In genomic region chr14:100675664-100676063, GRCh38 we compare ENCODE assay signal across 16 cellular contexts. TPM values are rescaled to one million over a fixed set of nuclear protein-coding genes. Genes with fewer than 3 reads are reported as not detected.
DNase-seq lines count a peak whose midpoint lies in the region; ATAC-seq and TF ChIP-seq lines count a peak whose summit lies in the region.
"Had no signal": no experiment of that assay in that cellular context is flagged by ENCODE, and none has a peak within 500 bp of the region (broad histone marks: within the 10 kb centered on the region; RNA-seq: fewer than 3 reads in every experiment).

No MANE protein-coding gene starts in this region.

- TF ChIP-seq CTCF in IMR-90 (conservative IDR thresholded peaks at IDR 0.05; ENCODE audit: low read depth, low read length) (no peak), astrocyte of the spinal cord (IDR thresholded peaks at IDR 0.05; ENCODE audit: low read depth, low read length) (no peak), smooth muscle cell (IDR thresholded peaks at IDR 0.05; ENCODE audit: borderline replicate concordance, insufficient read depth, poor library complexity, severe bottlenecking) (no peak)

- no peaks in the 10 kb centered on the region for H3K36me3 ChIP-seq in IMR-90 (ENCODE audit: control insufficient read depth, insufficient read depth, low read length)
- no peaks in the 10 kb centered on the region for H3K36me3 ChIP-seq in mesenchymal stem cell (ENCODE audit: control insufficient read depth in 1 of 2, insufficient read depth in 2 of 2, low read depth in 1 of 2, low read length in 2 of 2)
- no peaks in the 10 kb centered on the region for H3K36me3 ChIP-seq in smooth muscle cell (ENCODE audit: low read depth)
- H3K36me3 ChIP-seq: BE2C had no signal

- peaks cover 41% of the 10 kb centered on the region for H3K27me3 ChIP-seq in IMR-90 (ENCODE audit: control insufficient read depth, insufficient read depth, low read length)
- peaks cover 13 to 44% of the 10 kb centered on the region in 2 experiments for H3K27me3 ChIP-seq in mesenchymal stem cell (ENCODE audit: control insufficient read depth in 1 of 2, insufficient read depth in 1 of 2, low read length in 2 of 2)
- H3K27me3 ChIP-seq in smooth muscle cell (ENCODE audit: low read depth), result no peaks in the 10 kb centered on the region
- H3K27me3 ChIP-seq: BE2C had no signal

- no peak overlapping the region for H4K5ac ChIP-seq in IMR-90 (ENCODE audit: low read depth, low read length)

- no CpG with 5 or more reads among the region's 6 CpGs for WGBS in IMR-90 (ENCODE audit: extremely low coverage in 2 of 2, insufficient read length in 1 of 2), 2 experiments
- 78% methylated on average over 4 of the region's 6 CpGs for WGBS in mesenchymal stem cell
- WGBS in smooth muscle cell (ENCODE audit: low lambda C conversion rate), result 75% methylated on average over 6 of the region's 6 CpGs

- H4K91ac ChIP-seq in IMR-90 (ENCODE audit: insufficient read depth, low read depth, low read length) (no peak overlapping the region), mesenchymal stem cell (ENCODE audit: low read length) (no peak overlapping the region)

- H3K14ac ChIP-seq in IMR-90 (replicated peaks; ENCODE audit: low read depth, low read length) (no peak overlapping the region), mesenchymal stem cell (ENCODE audit: low read length in 2 of 2) (no peak overlapping the region)

- H2BK12ac ChIP-seq in mesenchymal stem cell (ENCODE audit: low read length in 2 of 2), result peak overlapping the region in 1 of 2 experiments; percentile 4

- H3K18ac ChIP-seq in IMR-90 (ENCODE audit: low read depth, low read length) (no peak overlapping the region), mesenchymal stem cell (ENCODE audit: low read depth in 1 of 2, low read length in 2 of 2) (no peak overlapping the region)

- POLR2A ChIA-PET in IMR-90 (lab: Charles Lee; ENCODE audit: unreplicated experiment), result no interaction called here

- H2AFZ ChIP-seq in IMR-90 (replicated peaks; ENCODE audit: low read length, poor library complexity) (no peak overlapping the region), mesenchymal stem cell (ENCODE audit: low read depth, low read length) (no peak overlapping the region), smooth muscle cell (ENCODE audit: low read depth) (no peak overlapping the region)

- H3K4me2 ChIP-seq in IMR-90 (ENCODE audit: low read depth, low read length) (no peak overlapping the region), mesenchymal stem cell (ENCODE audit: low read length, poor library complexity, severe bottlenecking) (no peak overlapping the region), smooth muscle cell (peak overlapping the region; percentile 48)

- no peak overlapping the region for H2BK20ac ChIP-seq in IMR-90 (ENCODE audit: low read depth, low read length)

- intact Hi-C loops in IMR-90 (cut with micrococcal nuclease), result no loop called here

- no peak overlapping the region for H3K4me3 ChIP-seq in IMR-90 (ENCODE audit: insufficient read depth, low read depth, low read length)
- no peak overlapping the region for H3K4me3 ChIP-seq in astrocyte of the spinal cord (ENCODE audit: low read depth, low read length)
- H3K4me3 ChIP-seq in mesenchymal stem cell (ENCODE audit: insufficient read depth in 1 of 2, low read depth in 1 of 2, low read length in 2 of 2), result no peak overlapping the region
- H3K4me3 ChIP-seq in smooth muscle cell, result no peak overlapping the region

- H4K8ac ChIP-seq in IMR-90 (ENCODE audit: low read depth in 2 of 2, low read length in 2 of 2), result no peak overlapping the region
- H4K8ac ChIP-seq in mesenchymal stem cell (ENCODE audit: low read length), result peak overlapping the region; percentile 22

- no peak overlapping the region for H3K4ac ChIP-seq in IMR-90 (ENCODE audit: low read depth, low read length)
- no peak overlapping the region for H3K4ac ChIP-seq in mesenchymal stem cell (ENCODE audit: low read depth in 1 of 2, low read length in 2 of 2)

- H2BK5ac ChIP-seq in IMR-90 (ENCODE audit: low read depth, low read length, poor library complexity, severe bottlenecking), result no peak overlapping the region
- H2BK5ac ChIP-seq in mesenchymal stem cell (ENCODE audit: low read depth, low read length, poor library complexity, severe bottlenecking), result no peak overlapping the region

- H2BK15ac ChIP-seq in IMR-90 (ENCODE audit: low read depth, low read length), result no peak overlapping the region
- H2BK15ac ChIP-seq in mesenchymal stem cell (ENCODE audit: low read depth, poor library complexity, severe bottlenecking), result peak overlapping the region; percentile 30

- TF ChIP-seq POLR2A in IMR-90 (IDR thresholded peaks at IDR 0.05; ENCODE audit: low read depth, low read length), result no peak

- H2AK5ac ChIP-seq in IMR-90 (ENCODE audit: low read depth, low read length), result no peak overlapping the region
- H2AK5ac ChIP-seq in mesenchymal stem cell (ENCODE audit: low read length, severe bottlenecking), result no peak overlapping the region

- H3K23ac ChIP-seq in IMR-90 (ENCODE audit: low read depth, low read length) (no peak overlapping the region), mesenchymal stem cell (ENCODE audit: low read length in 2 of 2) (no peak overlapping the region)

- no TSS peak for BruUV-seq in IMR-90 (replicated peaks; lab: Mats Ljungman, UMichigan)

- no peak overlapping the region for H3K27ac ChIP-seq in IMR-90 (ENCODE audit: insufficient read depth, low read length)
- no peak overlapping the region for H3K27ac ChIP-seq in mesenchymal stem cell (ENCODE audit: low read length, poor library complexity, severe bottlenecking)
- H3K27ac ChIP-seq in smooth muscle cell (ENCODE audit: low read depth), result no peak overlapping the region

- H3K4me1 ChIP-seq in IMR-90 (ENCODE audit: control insufficient read depth, insufficient read depth, low read length) (peaks cover 10% of the 10 kb centered on the region), mesenchymal stem cell (ENCODE audit: control insufficient read depth, insufficient read depth, low read depth, low read length) (peaks cover 54% of the 10 kb centered on the region), smooth muscle cell (ENCODE audit: low read depth) (peaks cover 50% of the 10 kb centered on the region)

- no peaks in the 10 kb centered on the region for H3K79me2 ChIP-seq in smooth muscle cell (ENCODE audit: low read depth)

- H2AK9ac ChIP-seq in IMR-90 (replicated peaks; ENCODE audit: low read depth, low read length, poor library complexity), result no peak overlapping the region

- in situ Hi-C loops in IMR-90 (cut with MboI; ENCODE audit: low sequenced_read_pairs) (no loop called here), astrocyte of the spinal cord (cut with HindIII; ENCODE audit: low sequenced_read_pairs) (no loop called here)

- H3K9me1 ChIP-seq in IMR-90 (ENCODE audit: insufficient read depth, low read length), result no peaks in the 10 kb centered on the region; the same call in 1 of the 2 replicates

- no peaks in the 10 kb centered on the region for H3K79me1 ChIP-seq in IMR-90 (ENCODE audit: low read depth in 1 of 2, low read length in 2 of 2)
- H3K79me1 ChIP-seq in mesenchymal stem cell (replicated peaks; ENCODE audit: low read length, poor library complexity, severe bottlenecking), result no peaks in the 10 kb centered on the region

- H3K9ac ChIP-seq in IMR-90 (ENCODE audit: low read depth, low read length), result no peak overlapping the region
- H3K9ac ChIP-seq in mesenchymal stem cell (ENCODE audit: low read length), result peak overlapping the region; percentile 42
- no peak overlapping the region for H3K9ac ChIP-seq in smooth muscle cell (ENCODE audit: low read depth)

- TF ChIP-seq RAD21 in IMR-90 (IDR thresholded peaks at IDR 0.05; ENCODE audit: low read length), result no peak

- H3K9me3 ChIP-seq in IMR-90 (ENCODE audit: control insufficient read depth, insufficient read depth, low read length) (peaks cover 5% of the 10 kb centered on the region), mesenchymal stem cell (ENCODE audit: control insufficient read depth, low read length) (no peaks in the 10 kb centered on the region), smooth muscle cell (replicated peaks; ENCODE audit: low read depth) (no peaks in the 10 kb centered on the region)
- H3K9me3 ChIP-seq: BE2C had no signal

- ATAC-seq in IMR-90 (ENCODE audit: low read depth) (no peak), HG03095 (IDR thresholded peaks at IDR 0.05; ENCODE audit: unreplicated experiment) (no peak)
- ATAC-seq: CD8-positive, alpha-beta T cell had no signal

- no peak for DNase-seq in IMR-90
- DNase-seq in astrocyte of the spinal cord (ENCODE audit: low read depth, low spot score), result peak; percentile 42
- DNase-seq in mesenchymal stem cell, result no peak
- DNase-seq in smooth muscle cell (lab: John Stamatoyannopoulos, UW; ENCODE audit: unreplicated experiment), result no peak
- no peak for DNase-seq in NCI-H2107 treated with DMSO at 0.1 percent for 48 hours (lab: John Stamatoyannopoulos, UW; ENCODE audit: unreplicated experiment)
- no peak for DNase-seq in stimulated activated CD4-positive, alpha-beta T cell treated with anti-CD3 and anti-CD28 coated beads, Interleukin-2, amount 100 ng/mL, for 24 hours
- DNase-seq: CD8-positive, alpha-beta T cell; DMS 273 treated with DMSO at 0.1 percent for 48 hours; EL; NCI-H226; NCI-H526 treated with DMSO at 0.1 percent for 48 hours; NK-92 treated with Interleukin-12 subunit alpha and Interleukin-12 subunit beta, amount 100 ng/mL, for 24 hours had no signal

- CTCF ChIA-PET in IMR-90 (lab: Yijun Ruan, JAX), result interaction anchor here (1.2 kb wide), 1 partner anchor 11 kb away, joined by 3 read pairs; no protein-coding TSS in a partner anchor

- peaks cover 18% of the 10 kb centered on the region for H3F3A ChIP-seq in smooth muscle cell (ENCODE audit: low read depth)

- dilution Hi-C loops in IMR-90 (cut with HindIII; ENCODE audit: low sequenced_read_pairs, unreplicated experiment), result no loop called here

- H2BK120ac ChIP-seq in IMR-90 (ENCODE audit: low read depth, low read length) (no peak overlapping the region), mesenchymal stem cell (ENCODE audit: low read depth, low read length) (peak overlapping the region; percentile 35)

- H3K56ac ChIP-seq in IMR-90 (ENCODE audit: extremely low read depth, insufficient read depth, low read length), result no peak overlapping the region

- H4K20me1 ChIP-seq in IMR-90 (ENCODE audit: insufficient read depth, low read length) (no peaks in the 10 kb centered on the region; the same call in 1 of the 2 replicates), smooth muscle cell (ENCODE audit: low read depth) (no peaks in the 10 kb centered on the region)

TF ChIP-seq in IMR-90, 13 proteins besides CTCF, POLR2A, EP300 and RAD21:
- TF ChIP-seq BHLHE40 (IDR thresholded peaks at IDR 0.05; ENCODE audit: low read depth, low read length) (peak; percentile 68), MAFK (IDR thresholded peaks at IDR 0.05; ENCODE audit: low read depth, low read length) (no peak)

RNA-seq across cellular contexts. Expression of gene DLK1, which starts 51.0 kb away (rescaled TPM):
- under 0.01 TPM in 1 of 2 replicates, not detected in the other for total RNA-seq in IMR-90 (2012; rRNA removed)
- 0.07 TPM in 1 of 2 replicates, not detected in the other for polyA plus RNA-seq in IMR-90 (2012; rRNA removed)
- polyA plus RNA-seq in IMR-90 (2012; cell fraction: cytosol; rRNA removed), result 0.03 and 0.28 TPM in 2 replicates
- polyA plus RNA-seq in IMR-90 (2012; cell fraction: nucleus; rRNA removed; ENCODE audit: low replicate concordance), result 0.09 TPM in 1 of 2 replicates, not detected in the other
- 80.9 TPM for polyA plus RNA-seq in mesenchymal stem cell (2013, experiment 1 of 2)
- polyA plus RNA-seq in mesenchymal stem cell (2013, experiment 2 of 2), result 81.8 TPM
- total RNA-seq in smooth muscle cell, result 3,515 and 3,549 TPM in 2 replicates
- polyA plus RNA-seq in smooth muscle cell, result 10,448 and 15,731 TPM in 2 replicates
- total RNA-seq: CD8-positive, alpha-beta T cell; H4; LHCN-M2 had no signal

Comparison
In these comparisons a context has a peak if more than half of its experiments do, and no peak if none do; other contexts are left out.
1. RNA of gene DLK1, which starts 51.0 kb away (total RNA-seq): 3,515 to 3,549 TPM in smooth muscle cell; under 0.01 TPM in IMR-90; every median in the first group is over 1,000 times any median in the second.